ENCODE assay signal across 1 cellular context in genomic region chr6:109381747-109382575, GRCh38.
TF ChIP-seq lines count a peak whose summit lies in the region.

TSS of gene CD164 (minus strand) at chr6:109382467. CDS start at chr6:109382378, 89 bp downstream.

TF ChIP-seq in HepG2, 621 proteins besides CTCF, POLR2A, EP300 and RAD21 (continued from another document and continues in another):
- TF ChIP-seq, protein P1, sequence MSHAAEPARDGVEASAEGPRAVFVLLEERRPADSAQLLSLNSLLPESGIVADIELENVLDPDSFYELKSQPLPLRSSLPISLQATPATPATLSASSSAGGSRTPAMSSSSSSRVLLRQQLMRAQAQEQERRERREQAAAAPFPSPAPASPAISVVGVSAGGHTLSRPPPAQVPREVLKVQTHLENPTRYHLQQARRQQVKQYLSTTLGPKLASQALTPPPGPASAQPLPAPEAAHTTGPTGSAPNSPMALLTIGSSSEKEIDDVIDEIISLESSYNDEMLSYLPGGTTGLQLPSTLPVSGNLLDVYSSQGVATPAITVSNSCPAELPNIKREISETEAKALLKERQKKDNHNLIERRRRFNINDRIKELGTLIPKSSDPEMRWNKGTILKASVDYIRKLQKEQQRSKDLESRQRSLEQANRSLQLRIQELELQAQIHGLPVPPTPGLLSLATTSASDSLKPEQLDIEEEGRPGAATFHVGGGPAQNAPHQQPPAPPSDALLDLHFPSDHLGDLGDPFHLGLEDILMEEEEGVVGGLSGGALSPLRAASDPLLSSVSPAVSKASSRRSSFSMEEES (CRISPR knock-in tag; IDR thresholded peaks at IDR 0.05) = peak; percentile 91
- TF ChIP-seq SOX5 (CRISPR knock-in tag; IDR thresholded peaks at IDR 0.05; ENCODE audit: borderline replicate concordance) (peak; percentile 54; the same call in 1 of the 2 replicates), TAF15 (IDR thresholded peaks at IDR 0.05; ENCODE audit: low read depth, low read length, poor library complexity, severe bottlenecking) (no peak), ZC3H13 (CRISPR knock-in tag; IDR thresholded peaks at IDR 0.05) (peak; percentile 40; the same call in 1 of the 2 replicates), ZNF136 (CRISPR knock-in tag; IDR thresholded peaks at IDR 0.05; ENCODE audit: low read depth) (no peak), ZNF616 (CRISPR knock-in tag; IDR thresholded peaks at IDR 0.05; ENCODE audit: low read depth) (0 out of 2 replicates have a peak, but pooled peaks have one; percentile 35), ZNF530 (CRISPR knock-in tag; IDR thresholded peaks at IDR 0.05; ENCODE audit: low read depth) (no peak), GATAD1 (CRISPR knock-in tag; IDR thresholded peaks at IDR 0.05) (peak; percentile 76; the same call in 1 of the 2 replicates), POGZ (CRISPR knock-in tag; IDR thresholded peaks at IDR 0.05) (peak; percentile 69; the same call in 1 of the 2 replicates), FOXP1 (IDR thresholded peaks at IDR 0.05) (no peak), FOXP1 (CRISPR knock-in tag; IDR thresholded peaks at IDR 0.05) (peak; percentile 55; the same call in 1 of the 2 replicates), ZNF83 (CRISPR knock-in tag; IDR thresholded peaks at IDR 0.05; ENCODE audit: borderline replicate concordance) (0 out of 2 replicates have a peak, but pooled peaks have one; percentile 47), SRSF1 (optimal IDR thresholded peaks at IDR 0.05; ENCODE audit: low read depth, low read length) (peak; percentile 96), ZNF329 (CRISPR knock-in tag; IDR thresholded peaks at IDR 0.05; ENCODE audit: low read depth) (no peak; the same call in 1 of the 2 replicates), SP1 (IDR thresholded peaks at IDR 0.05) (no peak), SP1 (CRISPR knock-in tag; IDR thresholded peaks at IDR 0.05) (peak; percentile 60), NFAT5 (CRISPR knock-in tag; IDR thresholded peaks at IDR 0.05) (no peak), ETV6 (CRISPR knock-in tag; conservative IDR thresholded peaks at IDR 0.05) (peak; percentile 34; the same call in 1 of the 2 replicates), ZNF761 (CRISPR knock-in tag; conservative IDR thresholded peaks at IDR 0.05) (peak; percentile 77; the same call in 1 of the 2 replicates), GLI4 (CRISPR knock-in tag; IDR thresholded peaks at IDR 0.05; ENCODE audit: borderline replicate concordance) (no peak), ZNF124 (CRISPR knock-in tag; IDR thresholded peaks at IDR 0.05) (peak; percentile 50; the same call in 1 of the 2 replicates), RARG (CRISPR knock-in tag; IDR thresholded peaks at IDR 0.05; ENCODE audit: low read depth) (no peak), POLR2AphosphoS5 (IDR thresholded peaks at IDR 0.05; ENCODE audit: low read depth, low read length) (peak; percentile 86), IRX3 (CRISPR knock-in tag; IDR thresholded peaks at IDR 0.05; ENCODE audit: borderline replicate concordance, low read depth) (peak; percentile 78), ZNF687 (CRISPR knock-in tag; IDR thresholded peaks at IDR 0.05) (peak; percentile 84), TOPORS (CRISPR knock-in tag; IDR thresholded peaks at IDR 0.05) (no peak; the same call in 1 of the 2 replicates), CHD2 (IDR thresholded peaks at IDR 0.05; ENCODE audit: low read depth, low read length) (peak; percentile 44; the same call in 1 of the 2 replicates), ZIK1 (CRISPR knock-in tag; IDR thresholded peaks at IDR 0.05; ENCODE audit: borderline replicate concordance, low read depth) (peak; percentile 83), CBX5 (CRISPR knock-in tag; IDR thresholded peaks at IDR 0.05; ENCODE audit: borderline replicate concordance) (0 out of 2 replicates have a peak, but pooled peaks have one; percentile 26), KAT8 (CRISPR knock-in tag; IDR thresholded peaks at IDR 0.05) (peak; percentile 80; the same call in 1 of the 2 replicates), SRY (CRISPR knock-in tag; IDR thresholded peaks at IDR 0.05) (peak; percentile 86), ZNF24 (IDR thresholded peaks at IDR 0.05) (no peak), BRD4 (CRISPR knock-in tag; IDR thresholded peaks at IDR 0.05) (peak; percentile 24; the same call in 1 of the 2 replicates), CHCHD3 (CRISPR knock-in tag; IDR thresholded peaks at IDR 0.05) (peak; percentile 59; the same call in 1 of the 2 replicates), ZNF703 (CRISPR knock-in tag; IDR thresholded peaks at IDR 0.05; ENCODE audit: borderline replicate concordance) (0 out of 2 replicates have a peak, but pooled peaks have one; percentile 28), ZNF431 (CRISPR knock-in tag; IDR thresholded peaks at IDR 0.05; ENCODE audit: borderline replicate concordance, low read depth) (peak; percentile 30; the same call in 1 of the 2 replicates), SMC3 (IDR thresholded peaks at IDR 0.05; ENCODE audit: low read length) (no peak), ZNF766 (CRISPR knock-in tag; IDR thresholded peaks at IDR 0.05; ENCODE audit: borderline replicate concordance) (peak; percentile 73; the same call in 1 of the 2 replicates), ZNF34 (CRISPR knock-in tag; IDR thresholded peaks at IDR 0.05; ENCODE audit: borderline replicate concordance) (no peak), ZNF674 (CRISPR knock-in tag; IDR thresholded peaks at IDR 0.05; ENCODE audit: low read depth) (peak; percentile 76), GMEB1 (CRISPR knock-in tag; IDR thresholded peaks at IDR 0.05; ENCODE audit: borderline replicate concordance) (peak; percentile 78), PATZ1 (CRISPR knock-in tag; IDR thresholded peaks at IDR 0.05) (peak; percentile 99), GTF2F1 (IDR thresholded peaks at IDR 0.05; ENCODE audit: low read length) (peak; percentile 54; the same call in 1 of the 2 replicates)
- TF ChIP-seq, protein P2, sequence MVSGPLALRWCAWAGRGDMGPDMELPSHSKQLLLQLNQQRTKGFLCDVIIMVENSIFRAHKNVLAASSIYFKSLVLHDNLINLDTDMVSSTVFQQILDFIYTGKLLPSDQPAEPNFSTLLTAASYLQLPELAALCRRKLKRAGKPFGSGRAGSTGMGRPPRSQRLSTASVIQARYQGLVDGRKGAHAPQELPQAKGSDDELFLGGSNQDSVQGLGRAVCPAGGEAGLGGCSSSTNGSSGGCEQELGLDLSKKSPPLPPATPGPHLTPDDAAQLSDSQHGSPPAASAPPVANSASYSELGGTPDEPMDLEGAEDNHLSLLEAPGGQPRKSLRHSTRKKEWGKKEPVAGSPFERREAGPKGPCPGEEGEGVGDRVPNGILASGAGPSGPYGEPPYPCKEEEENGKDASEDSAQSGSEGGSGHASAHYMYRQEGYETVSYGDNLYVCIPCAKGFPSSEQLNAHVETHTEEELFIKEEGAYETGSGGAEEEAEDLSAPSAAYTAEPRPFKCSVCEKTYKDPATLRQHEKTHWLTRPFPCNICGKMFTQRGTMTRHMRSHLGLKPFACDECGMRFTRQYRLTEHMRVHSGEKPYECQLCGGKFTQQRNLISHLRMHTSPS (CRISPR knock-in tag; IDR thresholded peaks at IDR 0.05; ENCODE audit: low read depth) = no peak
- TF ChIP-seq, protein P3, sequence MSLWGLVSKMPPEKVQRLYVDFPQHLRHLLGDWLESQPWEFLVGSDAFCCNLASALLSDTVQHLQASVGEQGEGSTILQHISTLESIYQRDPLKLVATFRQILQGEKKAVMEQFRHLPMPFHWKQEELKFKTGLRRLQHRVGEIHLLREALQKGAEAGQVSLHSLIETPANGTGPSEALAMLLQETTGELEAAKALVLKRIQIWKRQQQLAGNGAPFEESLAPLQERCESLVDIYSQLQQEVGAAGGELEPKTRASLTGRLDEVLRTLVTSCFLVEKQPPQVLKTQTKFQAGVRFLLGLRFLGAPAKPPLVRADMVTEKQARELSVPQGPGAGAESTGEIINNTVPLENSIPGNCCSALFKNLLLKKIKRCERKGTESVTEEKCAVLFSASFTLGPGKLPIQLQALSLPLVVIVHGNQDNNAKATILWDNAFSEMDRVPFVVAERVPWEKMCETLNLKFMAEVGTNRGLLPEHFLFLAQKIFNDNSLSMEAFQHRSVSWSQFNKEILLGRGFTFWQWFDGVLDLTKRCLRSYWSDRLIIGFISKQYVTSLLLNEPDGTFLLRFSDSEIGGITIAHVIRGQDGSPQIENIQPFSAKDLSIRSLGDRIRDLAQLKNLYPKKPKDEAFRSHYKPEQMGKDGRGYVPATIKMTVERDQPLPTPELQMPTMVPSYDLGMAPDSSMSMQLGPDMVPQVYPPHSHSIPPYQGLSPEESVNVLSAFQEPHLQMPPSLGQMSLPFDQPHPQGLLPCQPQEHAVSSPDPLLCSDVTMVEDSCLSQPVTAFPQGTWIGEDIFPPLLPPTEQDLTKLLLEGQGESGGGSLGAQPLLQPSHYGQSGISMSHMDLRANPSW (CRISPR knock-in tag; IDR thresholded peaks at IDR 0.05; ENCODE audit: borderline replicate concordance) = no peak
